18 cellular contexts compared by ENCODE assay signal in the genomic region with DNA sequence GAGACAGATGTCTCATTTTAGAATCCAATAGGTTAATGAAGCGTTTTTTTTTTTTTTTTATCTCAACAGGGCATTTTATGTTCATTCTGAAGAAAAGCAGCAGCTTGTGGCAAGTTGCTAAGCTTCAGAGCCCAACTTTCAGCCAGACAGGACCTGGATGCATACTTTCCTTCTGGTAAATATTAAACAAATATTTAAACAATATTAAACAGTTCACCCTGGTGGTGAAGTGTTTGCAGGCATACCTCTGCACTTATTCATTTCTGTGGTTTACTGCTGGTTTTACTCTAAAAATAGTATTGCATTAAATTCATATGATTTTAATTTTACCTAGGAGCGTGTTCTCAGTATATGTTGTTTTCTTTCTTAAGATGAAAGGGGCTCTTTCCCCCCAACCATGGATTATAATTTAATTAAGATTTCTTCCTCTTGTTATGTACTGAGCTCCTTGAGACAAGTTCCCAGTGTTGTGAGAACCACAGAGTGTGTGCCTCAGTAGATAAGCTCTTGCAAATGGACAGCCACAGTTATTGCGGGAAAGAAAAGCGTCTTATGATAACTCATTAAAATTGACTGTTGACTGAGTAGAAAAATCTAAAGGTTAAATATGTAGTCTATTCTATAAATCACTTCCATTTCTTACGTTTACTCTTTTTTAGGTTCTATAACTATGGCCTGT.
"Had no signal": no experiment of that assay in that cellular context is flagged by ENCODE, and none has a peak within 500 bp of the region (broad histone marks: within the 10 kb centered on the region; RNA-seq: fewer than 3 reads in every experiment).

No MANE protein-coding gene starts in this region.

- H3K27ac ChIP-seq: foreskin keratinocyte, neural progenitor cell, psoas muscle had no signal

- H3K9me3 ChIP-seq: psoas muscle, upper lobe of left lung had no signal

- H3K27me3 Mint-ChIP-seq: activated CD4-positive, alpha-beta memory T cell treated with anti-CD3 and anti-CD28 coated beads, Interleukin-2, amount 10 ng/mL, durations not matched to agents 7 days and 5 days; activated CD4-positive, alpha-beta T cell treated with anti-CD3 and anti-CD28 coated beads for 36 hours; central memory CD8-positive, alpha-beta T cell; naive B cell; stimulated activated naive CD8-positive, alpha-beta T cell treated with anti-CD3 and anti-CD28 coated beads, Interleukin-15, amount 100 ng/mL, for 72 hours had no signal

- H3K27me3 ChIP-seq: foreskin keratinocyte, neural progenitor cell, upper lobe of left lung had no signal

- H3K4me2 ChIP-seq: neural progenitor cell had no signal

- H3K9me3 Mint-ChIP-seq: neural progenitor cell had no signal

- H3K27ac Mint-ChIP-seq: activated CD4-positive, alpha-beta memory T cell treated with anti-CD3 and anti-CD28 coated beads, Interleukin-2, amount 10 ng/mL, durations not matched to agents 7 days and 5 days; activated CD4-positive, alpha-beta T cell treated with anti-CD3 and anti-CD28 coated beads for 36 hours; immature natural killer cell; naive B cell; neural progenitor cell; stimulated activated naive CD8-positive, alpha-beta T cell treated with anti-CD3 and anti-CD28 coated beads, Interleukin-15, amount 100 ng/mL, for 72 hours had no signal

- DNase-seq: activated CD4-positive, alpha-beta memory T cell treated with anti-CD3 and anti-CD28 coated beads, Interleukin-2, amount 10 ng/mL, durations not matched to agents 7 days and 5 days; activated CD4-positive, alpha-beta T cell treated with anti-CD3 and anti-CD28 coated beads for 36 hours; activated effector memory CD4-positive, alpha-beta T cell treated with Interleukin-2 at 50 U/mL for 16 hours; activated naive CD4-positive, alpha-beta T cell treated with anti-CD3 and anti-CD28 coated beads, Interleukin-2, amount 50 U/mL, for 16 hours; activated T-cell treated with anti-CD3 and anti-CD28 coated beads, Interleukin-2, amount 50 U/mL, for 4 hours; cortex of kidney; effector CD8-positive, alpha-beta T cell; foreskin keratinocyte; immature natural killer cell; left cardiac atrium; naive B cell; psoas muscle; stimulated activated naive CD8-positive, alpha-beta T cell treated with anti-CD3 and anti-CD28 coated beads, Interleukin-15, amount 100 ng/mL, for 72 hours; T1000; upper lobe of left lung had no signal

- H3K36me3 Mint-ChIP-seq: immature natural killer cell, naive B cell, neural progenitor cell had no signal

- H3K4me1 ChIP-seq: foreskin keratinocyte, neural progenitor cell, psoas muscle, upper lobe of left lung had no signal

- ATAC-seq: activated CD4-positive, alpha-beta T cell treated with anti-CD3 and anti-CD28 coated beads for 36 hours; activated T-cell treated with anti-CD3 and anti-CD28 coated beads, Interleukin-2, amount 50 U/mL, for 4 hours; foreskin keratinocyte; left cardiac atrium; psoas muscle; sciatic nerve; stimulated activated naive CD8-positive, alpha-beta T cell treated with anti-CD3 and anti-CD28 coated beads, Interleukin-15, amount 100 ng/mL, for 72 hours had no signal

- H3K4me1 Mint-ChIP-seq: activated CD4-positive, alpha-beta memory T cell treated with anti-CD3 and anti-CD28 coated beads, Interleukin-2, amount 10 ng/mL, durations not matched to agents 7 days and 5 days; activated CD4-positive, alpha-beta T cell treated with anti-CD3 and anti-CD28 coated beads for 36 hours; central memory CD8-positive, alpha-beta T cell; immature natural killer cell; naive B cell; stimulated activated naive CD8-positive, alpha-beta T cell treated with anti-CD3 and anti-CD28 coated beads, Interleukin-15, amount 100 ng/mL, for 72 hours had no signal

- H3K36me3 ChIP-seq: neural progenitor cell, upper lobe of left lung had no signal

- H3K4me3 ChIP-seq: neural progenitor cell, psoas muscle had no signal

- H3K4me3 Mint-ChIP-seq: activated CD4-positive, alpha-beta memory T cell treated with anti-CD3 and anti-CD28 coated beads, Interleukin-2, amount 10 ng/mL, durations not matched to agents 7 days and 5 days; activated CD4-positive, alpha-beta T cell treated with anti-CD3 and anti-CD28 coated beads for 36 hours; activated T-cell treated with anti-CD3 and anti-CD28 coated beads, Interleukin-2, amount 50 U/mL, for 4 hours; central memory CD8-positive, alpha-beta T cell; immature natural killer cell; naive B cell; neural progenitor cell; stimulated activated naive CD8-positive, alpha-beta T cell treated with anti-CD3 and anti-CD28 coated beads, Interleukin-15, amount 100 ng/mL, for 72 hours had no signal
